Comparison of ENCODE assay signal across 8 cellular contexts in the genomic region with DNA sequence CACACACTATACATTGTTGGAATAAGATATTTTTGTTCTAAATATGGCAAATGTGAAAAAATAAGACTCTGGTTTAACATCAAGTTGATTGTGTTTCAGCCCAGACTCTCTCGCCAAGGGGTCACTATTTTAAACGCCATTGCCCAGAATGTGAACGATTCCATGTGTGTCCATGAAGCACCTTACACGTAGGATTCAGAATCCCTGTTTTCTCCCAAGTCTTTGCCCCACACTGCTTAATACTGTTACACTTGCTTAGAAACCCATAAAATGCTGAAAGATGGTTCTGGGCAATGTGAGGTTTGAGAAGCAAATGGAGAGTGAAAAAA. TPM values are rescaled to one million over a fixed set of nuclear protein-coding genes. Genes with fewer than 3 reads are reported as not detected.
DNase-seq lines count a peak whose midpoint lies in the region; ATAC-seq, FAIRE-seq and TF ChIP-seq lines count a peak whose summit lies in the region.

No MANE protein-coding gene starts in this region.

- DNase-seq in WERI-Rb-1 (no peak), fibroblast of the aortic adventitia (ENCODE audit: low read depth) (no peak), trophoblast cell (no peak), D721Med (ENCODE audit: insufficient read length, low spot score) (no peak), NCI-H345 treated with DMSO at 0.1 percent for 48 hours (lab: John Stamatoyannopoulos, UW; ENCODE audit: unreplicated experiment) (no peak), NCI-H1048 (lab: John Stamatoyannopoulos, UW) (no peak)

- no peak overlapping the region for H3K23ac ChIP-seq in trophoblast cell (ENCODE audit: low read length)

- no peak overlapping the region for H2BK12ac ChIP-seq in trophoblast cell (ENCODE audit: low read length)

- peak overlapping the region; percentile 78 for H2BK120ac ChIP-seq in trophoblast cell (ENCODE audit: insufficient read depth, low read length, poor library complexity)

- no peak overlapping the region for H3K4ac ChIP-seq in trophoblast cell (ENCODE audit: low read depth, low read length)

- peak overlapping the region; percentile 68 for H3K14ac ChIP-seq in trophoblast cell (ENCODE audit: low read length)

- H4K8ac ChIP-seq in trophoblast cell (ENCODE audit: low read depth, low read length): peak overlapping the region; percentile 87

- H3K79me2 ChIP-seq in trophoblast cell (ENCODE audit: control insufficient read depth, insufficient read depth, low read length, poor library complexity): peaks cover 5% of the 10 kb centered on the region

- H3K4me1 ChIP-seq in ES-I3 (ENCODE audit: insufficient read depth, low read length) (peaks cover 39% of the 10 kb centered on the region), trophoblast cell (ENCODE audit: control insufficient read depth in 1 of 2, insufficient read depth in 2 of 2, low read length in 2 of 2) (peaks cover 9 to 20% of the 10 kb centered on the region in 2 experiments)

- peak overlapping the region; percentile 96 for H2AFZ ChIP-seq in trophoblast cell (ENCODE audit: insufficient read depth, low read length, poor library complexity)

- H3K4me3 ChIP-seq in WERI-Rb-1 (ENCODE audit: low read depth, low read length): peak overlapping the region; percentile 56
- peak overlapping the region; percentile 67 for H3K4me3 ChIP-seq in fibroblast of the aortic adventitia (ENCODE audit: low read depth, low read length)
- no peak overlapping the region for H3K4me3 ChIP-seq in trophoblast cell (ENCODE audit: low read depth, low read length)

- H3K27ac ChIP-seq in WERI-Rb-1 (peak overlapping the region; percentile 94), trophoblast cell (ENCODE audit: low read depth, low read length) (no peak overlapping the region)

- no peak for ATAC-seq in HG03571 (IDR thresholded peaks at IDR 0.05; ENCODE audit: unreplicated experiment)

- H3K9me3 ChIP-seq in ES-I3 (ENCODE audit: control insufficient read depth, insufficient read depth, low read length) (no peaks in the 10 kb centered on the region), WERI-Rb-1 (ENCODE audit: severe bottlenecking) (no peaks in the 10 kb centered on the region), trophoblast cell (ENCODE audit: insufficient read depth, low read depth, low read length) (no peaks in the 10 kb centered on the region)

- no CpG with 5 or more reads among the region's 4 CpGs for WGBS in trophoblast cell (ENCODE audit: extremely low coverage, insufficient coverage, insufficient read length)

- H3K36me3 ChIP-seq in ES-I3 (ENCODE audit: insufficient read depth, low read length): no peaks in the 10 kb centered on the region
- peaks cover 48% of the 10 kb centered on the region for H3K36me3 ChIP-seq in WERI-Rb-1
- peaks cover 0 to 3% of the 10 kb centered on the region in 2 experiments for H3K36me3 ChIP-seq in trophoblast cell (ENCODE audit: control insufficient read depth in 1 of 2, insufficient read depth in 2 of 2, low read length in 2 of 2)

- peak overlapping the region; percentile 76 for H2BK5ac ChIP-seq in trophoblast cell (ENCODE audit: low read depth, low read length, poor library complexity)

- no peak for FAIRE-seq in D721Med (lab: Jason Lieb, UNC)

- no peak overlapping the region for H4K12ac ChIP-seq in trophoblast cell (ENCODE audit: low read depth, low read length)

- H3K27me3 ChIP-seq in WERI-Rb-1 (ENCODE audit: insufficient read depth, low read depth, severe bottlenecking) (no peaks in the 10 kb centered on the region), trophoblast cell (ENCODE audit: insufficient read depth, low read length) (peaks cover 8% of the 10 kb centered on the region)

- H2AK5ac ChIP-seq in trophoblast cell (ENCODE audit: low read length): no peak overlapping the region

- TF ChIP-seq CTCF in WERI-Rb-1 (IDR thresholded peaks at IDR 0.05; ENCODE audit: low read depth, low read length) (no peak), fibroblast of the aortic adventitia (IDR thresholded peaks at IDR 0.05; ENCODE audit: insufficient read depth, low read length) (no peak), D721Med (IDR thresholded peaks at IDR 0.05; ENCODE audit: insufficient read depth, missing control alignments) (no peak)

- peak overlapping the region; percentile 74 for H3K4me2 ChIP-seq in trophoblast cell (ENCODE audit: low read length)

- no peak overlapping the region for H3K18ac ChIP-seq in trophoblast cell (ENCODE audit: low read length)

- H4K91ac ChIP-seq in trophoblast cell (ENCODE audit: low read depth, low read length): no peak overlapping the region

- peaks cover 6% of the 10 kb centered on the region for H3K79me1 ChIP-seq in trophoblast cell (ENCODE audit: low read length)

- H3K9ac ChIP-seq in ES-I3 (ENCODE audit: low read depth, low read length) (peak overlapping the region; percentile 57), trophoblast cell (ENCODE audit: low read length) (no peak overlapping the region)

RNA-seq across cellular contexts. Expression of a gene that starts 7.7 kb away (rescaled TPM):
- 2.3 and 9.1 TPM in 2 replicates for total RNA-seq in fibroblast of the aortic adventitia (ENCODE audit: low replicate concordance)
- 8.0 and 9.1 TPM in 2 replicates for polyA plus RNA-seq in trophoblast cell (2013)
